ENCODE assay signal across 12 cellular contexts in genomic region chr4:6856391-6856790, GRCh38. TPM values are rescaled to one million over a fixed set of nuclear protein-coding genes. Genes with fewer than 3 reads are reported as not detected.
A peak's percentile ranks its signal among the peaks of the same experiment; 100 is the strongest.
DNase-seq lines count a peak whose midpoint lies in the region; ATAC-seq and TF ChIP-seq lines count a peak whose summit lies in the region.
"Had no signal": no experiment of that assay in that cellular context is flagged by ENCODE, and none has a peak within 500 bp of the region (broad histone marks: within the 10 kb centered on the region; RNA-seq: fewer than 3 reads in every experiment).

No MANE protein-coding gene starts in this region.

- peak overlapping the region; percentile 92 for H3K27ac Mint-ChIP-seq in activated CD8-positive, alpha-beta T cell treated with anti-CD3 and anti-CD28 coated beads for 36 hours
- no peak overlapping the region for H3K27ac Mint-ChIP-seq in activated CD8-positive, alpha-beta T cell treated with anti-CD3 and anti-CD28 coated beads, Interleukin-2, amount 10 ng/mL, durations not matched to agents 7 days and 5 days

- peak overlapping the region; percentile 25 for H3K4me3 Mint-ChIP-seq in activated CD8-positive, alpha-beta T cell treated with anti-CD3 and anti-CD28 coated beads for 36 hours
- no peak overlapping the region for H3K4me3 Mint-ChIP-seq in activated CD8-positive, alpha-beta T cell treated with anti-CD3 and anti-CD28 coated beads, Interleukin-2, amount 10 ng/mL, durations not matched to agents 7 days and 5 days

- no peaks in the 10 kb centered on the region for H3K27me3 Mint-ChIP-seq in activated CD8-positive, alpha-beta T cell treated with anti-CD3 and anti-CD28 coated beads for 36 hours
- no peaks in the 10 kb centered on the region for H3K27me3 Mint-ChIP-seq in activated CD8-positive, alpha-beta T cell treated with anti-CD3 and anti-CD28 coated beads, Interleukin-2, amount 10 ng/mL, durations not matched to agents 7 days and 5 days (ENCODE audit: low read depth)

- H3K27ac ChIP-seq in SK-N-MC, result peak overlapping the region; percentile 31; the same call in 1 of the 2 replicates
- peak overlapping the region; percentile 71 for H3K27ac ChIP-seq in smooth muscle cell (ENCODE audit: low read depth)

- intact Hi-C loops in activated CD8-positive, alpha-beta T cell treated with anti-CD3 and anti-CD28 coated beads for 36 hours (cut with micrococcal nuclease), result no loop called here

- H3K4me3 ChIP-seq in SK-N-MC (no peak overlapping the region), smooth muscle cell (no peak overlapping the region)
- H3K4me3 ChIP-seq: HAP-1 had no signal

- H3K36me3 ChIP-seq in SK-N-MC (ENCODE audit: insufficient read depth, low read length), result peaks cover 39% of the 10 kb centered on the region
- H3K36me3 ChIP-seq in smooth muscle cell (ENCODE audit: low read depth), result peaks cover 29% of the 10 kb centered on the region

- peaks cover 29% of the 10 kb centered on the region for H3K4me1 Mint-ChIP-seq in activated CD8-positive, alpha-beta T cell treated with anti-CD3 and anti-CD28 coated beads for 36 hours (ENCODE audit: low read depth)
- peaks cover 27% of the 10 kb centered on the region for H3K4me1 Mint-ChIP-seq in activated CD8-positive, alpha-beta T cell treated with anti-CD3 and anti-CD28 coated beads, Interleukin-2, amount 10 ng/mL, durations not matched to agents 7 days and 5 days (ENCODE audit: low read depth)

- no peaks in the 10 kb centered on the region for H3K9me3 ChIP-seq in SK-N-MC (ENCODE audit: low read depth, low read length)
- no peaks in the 10 kb centered on the region for H3K9me3 ChIP-seq in smooth muscle cell (replicated peaks; ENCODE audit: low read depth)
- H3K9me3 ChIP-seq: HAP-1 had no signal

- peaks cover 39% of the 10 kb centered on the region for H3K36me3 Mint-ChIP-seq in activated CD8-positive, alpha-beta T cell treated with anti-CD3 and anti-CD28 coated beads for 36 hours (ENCODE audit: low read depth)
- peaks cover 46% of the 10 kb centered on the region for H3K36me3 Mint-ChIP-seq in activated CD8-positive, alpha-beta T cell treated with anti-CD3 and anti-CD28 coated beads, Interleukin-2, amount 10 ng/mL, durations not matched to agents 7 days and 5 days (ENCODE audit: low read depth)

- POLR2A ChIA-PET in activated CD8-positive, alpha-beta T cell treated with anti-CD3 and anti-CD28 coated beads for 36 hours (lab: Charles Lee), result no interaction called here
- POLR2A ChIA-PET in activated CD8-positive, alpha-beta T cell treated with anti-CD3 and anti-CD28 coated beads, Interleukin-2, amount 10 ng/mL, durations not matched to agents 7 days and 5 days (lab: Charles Lee), result interaction anchor here (0.6 to 1.8 kb wide), 2 partner anchors 23 to 73 kb away, joined by 4 to 7 read pairs; no protein-coding TSS in a partner anchor

- no peak overlapping the region for H2AFZ ChIP-seq in smooth muscle cell (ENCODE audit: low read depth)

- no peaks in the 10 kb centered on the region for H3K27me3 ChIP-seq in smooth muscle cell (ENCODE audit: low read depth)

- H3K4me2 ChIP-seq in smooth muscle cell, result peak overlapping the region; percentile 44

- H4K20me1 ChIP-seq in smooth muscle cell (ENCODE audit: low read depth), result peaks cover 61% of the 10 kb centered on the region

- DNase-seq in activated CD8-positive, alpha-beta T cell treated with anti-CD3 and anti-CD28 coated beads for 36 hours, result no peak
- DNase-seq in activated CD8-positive, alpha-beta T cell treated with anti-CD3 and anti-CD28 coated beads, Interleukin-2, amount 10 ng/mL, durations not matched to agents 7 days and 5 days, result no peak
- DNase-seq in SK-N-MC (ENCODE audit: low read depth, low spot score) (no peak), fibroblast of peridontal ligament (ENCODE audit: extremely low read depth) (peak; percentile 78), smooth muscle cell (lab: John Stamatoyannopoulos, UW; ENCODE audit: unreplicated experiment) (no peak)
- DNase-seq in stimulated activated CD4-positive, alpha-beta T cell treated with anti-CD3 and anti-CD28 coated beads, Interleukin-12 subunit alpha, Interleukin-12 subunit beta, amount 100 ng/mL, for 4 hours, result no peak
- DNase-seq: ACHN, DMS79 treated with DMSO at 0.1 percent for 48 hours, T-helper 9 cell had no signal

- 99% methylated on average over 2 of the region's 2 CpGs for WGBS in smooth muscle cell (ENCODE audit: low lambda C conversion rate)

- TF ChIP-seq CTCF in activated CD8-positive, alpha-beta T cell treated with anti-CD3 and anti-CD28 coated beads for 36 hours (IDR thresholded peaks at IDR 0.05), result no peak
- TF ChIP-seq CTCF in smooth muscle cell (IDR thresholded peaks at IDR 0.05; ENCODE audit: borderline replicate concordance, insufficient read depth, poor library complexity, severe bottlenecking), result no peak

- peaks cover 16% of the 10 kb centered on the region for H3F3A ChIP-seq in smooth muscle cell (ENCODE audit: low read depth)

- ATAC-seq in activated CD8-positive, alpha-beta T cell treated with anti-CD3 and anti-CD28 coated beads for 36 hours, result no peak
- no peak for ATAC-seq in activated CD8-positive, alpha-beta T cell treated with anti-CD3 and anti-CD28 coated beads, Interleukin-2, amount 10 ng/mL, durations not matched to agents 7 days and 5 days
- no peak for ATAC-seq in HG03460 (IDR thresholded peaks at IDR 0.05; ENCODE audit: unreplicated experiment)
- ATAC-seq in HG03025 (IDR thresholded peaks at IDR 0.05; ENCODE audit: low FRiP score, unreplicated experiment), result no peak

- H3K9ac ChIP-seq in SK-N-MC (ENCODE audit: insufficient read length) (no peak overlapping the region), smooth muscle cell (ENCODE audit: low read depth) (no peak overlapping the region)

- CTCF ChIA-PET in activated CD8-positive, alpha-beta T cell treated with anti-CD3 and anti-CD28 coated beads for 36 hours (lab: Charles Lee), result interaction anchor here (1.0 to 1.4 kb wide), 4 partner anchors 11 to 73 kb away, joined by 3 to 13 read pairs (median 4); no protein-coding TSS in a partner anchor
- CTCF ChIA-PET in activated CD8-positive, alpha-beta T cell treated with anti-CD3 and anti-CD28 coated beads, Interleukin-2, amount 10 ng/mL, durations not matched to agents 7 days and 5 days (lab: Charles Lee), result interaction anchor here (1.6 to 1.8 kb wide), 2 partner anchors 11 to 30 kb away, joined by 5 to 7 read pairs; no protein-coding TSS in a partner anchor

- no peaks in the 10 kb centered on the region for H3K4me1 ChIP-seq in smooth muscle cell (ENCODE audit: low read depth)

- H3K9me3 Mint-ChIP-seq in activated CD8-positive, alpha-beta T cell treated with anti-CD3 and anti-CD28 coated beads for 36 hours, result peaks cover 9% of the 10 kb centered on the region
- H3K9me3 Mint-ChIP-seq in activated CD8-positive, alpha-beta T cell treated with anti-CD3 and anti-CD28 coated beads, Interleukin-2, amount 10 ng/mL, durations not matched to agents 7 days and 5 days (ENCODE audit: insufficient read depth), result peaks cover 7% of the 10 kb centered on the region

- peaks cover 42% of the 10 kb centered on the region for H3K79me2 ChIP-seq in smooth muscle cell (ENCODE audit: low read depth)

RNA-seq across cellular contexts. Expression of gene TBC1D14, which starts 53.2 kb away (rescaled TPM):
- 10 to 100 TPM; 34.7 to 36.3 TPM for total RNA-seq in activated CD8-positive, alpha-beta T cell treated with anti-CD3 and anti-CD28 coated beads for 36 hours
- 10 to 100 TPM; 39.4 to 39.8 TPM for total RNA-seq in activated CD8-positive, alpha-beta T cell treated with anti-CD3 and anti-CD28 coated beads, Interleukin-2, amount 10 ng/mL, durations not matched to agents 7 days and 5 days
- 24.4 and 31.6 TPM in 2 replicates for total RNA-seq in smooth muscle cell
- polyA plus RNA-seq in smooth muscle cell, result 13.0 and 20.9 TPM in 2 replicates
